In genomic region chr2:8202139-8202538, GRCh38 we compare ENCODE assay signal across 9 cellular contexts.
DNase-seq lines count a peak whose midpoint lies in the region; ATAC-seq and TF ChIP-seq lines count a peak whose summit lies in the region.
"Had no signal": no experiment of that assay in that cellular context is flagged by ENCODE, and none has a peak within 500 bp of the region (broad histone marks: within the 10 kb centered on the region; RNA-seq: fewer than 3 reads in every experiment).

No MANE protein-coding gene starts in this region.

- no peaks in the 10 kb centered on the region for H3K36me3 ChIP-seq in body of pancreas (replicated peaks in 1 of 2; ENCODE audit: insufficient read depth in 1 of 2, low read depth in 2 of 2)

- 82% methylated on average over 7 of the region's 7 CpGs for WGBS in right cardiac atrium
- 75 to 85% methylated on average over 7 of the region's 7 CpGs for WGBS in body of pancreas, 2 donors

- no peak for TF ChIP-seq CTCF in body of pancreas (IDR thresholded peaks at IDR 0.05)

- H3K9me3 ChIP-seq in right cardiac atrium (ENCODE audit: control insufficient read depth, low read length) (no peaks in the 10 kb centered on the region), body of pancreas (no peaks in the 10 kb centered on the region)

- intact Hi-C loops in right cardiac atrium (cut with DNase I) (no loop called here), body of pancreas (cut with DNase I) (no loop called here)

- H3K27me3 ChIP-seq in right cardiac atrium (ENCODE audit: control insufficient read depth, insufficient read depth) (no peaks in the 10 kb centered on the region), body of pancreas (no peaks in the 10 kb centered on the region)

- ATAC-seq in GM21737 (IDR thresholded peaks at IDR 0.05; ENCODE audit: unreplicated experiment) (peak; percentile 76), right cardiac atrium (no peak), body of pancreas (no peak)

- H3K27ac ChIP-seq in right cardiac atrium (ENCODE audit: low read length) = no peak overlapping the region
- H3K27ac ChIP-seq in body of pancreas = no peak overlapping the region

- H3K4me3 ChIP-seq in right cardiac atrium (ENCODE audit: low read length) (no peak overlapping the region), body of pancreas (no peak overlapping the region)

- no peak for TF ChIP-seq POLR2A in body of pancreas (IDR thresholded peaks at IDR 0.05)

- no peaks in the 10 kb centered on the region for H3K4me1 ChIP-seq in right cardiac atrium (ENCODE audit: control insufficient read depth, insufficient read depth, low read length)
- H3K4me1 ChIP-seq in body of pancreas = no peaks in the 10 kb centered on the region

- peak; percentile 19 to 69 (median 41) for DNase-seq in NCI-H1417 (lab: John Stamatoyannopoulos, UW)
- no peak for DNase-seq in NCI-H1417 treated with DMSO at 0.1 percent for 48 hours (lab: John Stamatoyannopoulos, UW)
- peak; percentile 45 for DNase-seq in NCI-H1092 treated with DMSO at 0.1 percent for 48 hours (lab: John Stamatoyannopoulos, UW)
- DNase-seq in germinal center (ENCODE audit: low spot score) = peak; percentile 33
- no peak for DNase-seq in stimulated activated CD4-positive, alpha-beta T cell treated with anti-CD3 and anti-CD28 coated beads, Interleukin-4, amount 100 ng/mL, for 24 hours
- no peak for DNase-seq in right cardiac atrium
- no peak for DNase-seq in body of pancreas
- DNase-seq: MM.1S had no signal

Comparison
In these comparisons a context has a peak if more than half of its experiments do, and no peak if none do; other contexts are left out.
1. DNase-seq: peak in NCI-H1417 (3 of 3), NCI-H1092 treated with DMSO at 0.1 percent for 48 hours (single experiment) and germinal center (single experiment); none in NCI-H1417 treated with DMSO at 0.1 percent for 48 hours (single experiment), stimulated activated CD4-positive, alpha-beta T cell treated with anti-CD3 and anti-CD28 coated beads, Interleukin-4, amount 100 ng/mL, for 24 hours (single experiment), right cardiac atrium (0 of 3) and body of pancreas (0 of 4).